8 cellular contexts compared by ENCODE assay signal in the genomic region with DNA sequence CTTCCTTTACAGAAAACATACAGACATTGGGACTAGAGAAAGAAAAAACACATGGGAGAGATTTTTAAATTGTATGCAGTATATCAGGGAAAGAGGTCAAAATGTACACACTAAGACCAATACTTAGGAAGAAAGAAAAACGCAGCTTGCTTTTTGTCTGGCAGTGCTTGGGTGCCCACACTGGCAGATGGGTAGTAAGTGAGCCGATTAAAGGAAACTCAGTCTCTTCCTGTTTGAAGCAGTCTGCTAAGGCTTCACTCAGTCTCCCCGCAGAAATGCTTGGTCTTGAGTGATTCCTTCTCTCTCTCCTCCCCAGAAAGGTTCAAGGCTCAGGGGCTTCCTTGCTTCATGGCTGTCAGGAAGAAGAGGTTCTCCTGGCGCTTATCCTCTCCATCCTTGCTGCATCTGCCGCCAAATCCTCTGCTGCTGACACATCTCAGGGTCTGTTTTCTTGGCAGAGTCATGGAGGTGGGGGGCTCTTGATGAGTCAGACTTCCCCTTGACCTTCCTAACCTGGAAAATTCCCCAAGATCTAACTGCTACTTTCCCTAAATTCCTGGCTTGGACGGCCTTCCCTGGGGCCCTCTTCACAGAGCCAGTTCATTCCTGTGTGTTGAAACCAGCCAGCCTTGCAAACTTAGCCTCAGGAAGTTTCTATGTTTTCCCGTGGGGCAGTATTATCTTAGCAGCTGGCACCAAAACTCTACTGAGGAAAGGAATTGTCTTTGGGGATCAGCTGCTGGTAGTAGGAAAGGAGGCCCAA.
DNase-seq lines count a peak whose midpoint lies in the region; ATAC-seq and TF ChIP-seq lines count a peak whose summit lies in the region.

No MANE protein-coding gene starts in this region.

- H3F3A ChIP-seq in Loucy (ENCODE audit: low read depth) = no peaks in the 10 kb centered on the region; the same call in 1 of the 2 replicates

- H3K9ac ChIP-seq in Loucy (ENCODE audit: low read depth, low read length, poor library complexity, severe bottlenecking) = peak overlapping the region; percentile 57

- no peaks in the 10 kb centered on the region for H3K9me2 ChIP-seq in Loucy (replicated peaks; ENCODE audit: low read depth, low read length)

- peak overlapping the region; percentile 78 for H2AFZ ChIP-seq in Loucy (ENCODE audit: low read length)

- H3K4me3 Mint-ChIP-seq in nephron progenitor cell = no peak overlapping the region

- H3K9me3 Mint-ChIP-seq in nephron progenitor cell = no peaks in the 10 kb centered on the region

- H3K4me1 ChIP-seq in Loucy (ENCODE audit: insufficient read depth, low read length, poor library complexity, severe bottlenecking) = peaks cover 29% of the 10 kb centered on the region

- peak overlapping the region; percentile 20 for H3K4me3 ChIP-seq in Loucy (ENCODE audit: low read length, poor library complexity, severe bottlenecking)

- ATAC-seq in GM18498 (IDR thresholded peaks at IDR 0.05; ENCODE audit: unreplicated experiment) (peak; percentile 33), HG02798 (IDR thresholded peaks at IDR 0.05; ENCODE audit: poor library complexity, unreplicated experiment) (no peak), HG03045 (IDR thresholded peaks at IDR 0.05; ENCODE audit: unreplicated experiment) (no peak), HG02571 (IDR thresholded peaks at IDR 0.05; ENCODE audit: unreplicated experiment) (no peak)

- no peaks in the 10 kb centered on the region for H4K20me1 ChIP-seq in Loucy (ENCODE audit: insufficient read depth, low read length, poor library complexity, severe bottlenecking)

- DNase-seq in amniotic epithelial cell (ENCODE audit: low read depth) = peak; percentile 50
- DNase-seq in nephron progenitor cell = no peak
- DNase-seq in NK-92 (lab: John Stamatoyannopoulos, UW; ENCODE audit: unreplicated experiment) = no peak

- H3K9me3 ChIP-seq in Loucy (ENCODE audit: insufficient read depth, low read depth, low read length) = no peaks in the 10 kb centered on the region

- H3K36me3 Mint-ChIP-seq in nephron progenitor cell (ENCODE audit: low read depth) = no peaks in the 10 kb centered on the region

- TF ChIP-seq CTCF in Loucy (conservative IDR thresholded peaks at IDR 0.05; ENCODE audit: low read length) (no peak), nephron progenitor cell (IDR thresholded peaks at IDR 0.05) (no peak)

- peak overlapping the region; percentile 2 for H3K27ac Mint-ChIP-seq in nephron progenitor cell

- H3K27me3 Mint-ChIP-seq in nephron progenitor cell (ENCODE audit: low read depth, poor library complexity) = no peaks in the 10 kb centered on the region

- H3K36me3 ChIP-seq in Loucy (ENCODE audit: insufficient read depth, low read length) = no peaks in the 10 kb centered on the region

- peak overlapping the region; percentile 69 for H3K4me2 ChIP-seq in Loucy (ENCODE audit: low read depth, low read length, poor library complexity, severe bottlenecking)

- no peaks in the 10 kb centered on the region for H3K27me3 ChIP-seq in Loucy (ENCODE audit: insufficient read depth, low read length, poor library complexity, severe bottlenecking)

- H3K79me2 ChIP-seq in Loucy (ENCODE audit: insufficient read depth, low read length) = no peaks in the 10 kb centered on the region

- peaks cover 26% of the 10 kb centered on the region for H3K4me1 Mint-ChIP-seq in nephron progenitor cell
